In genomic region chr7:120949393-120949799, GRCh38 we compare ENCODE assay signal across 10 cellular contexts. TPM values are rescaled to one million over a fixed set of nuclear protein-coding genes. Genes with fewer than 3 reads are reported as not detected.
DNase-seq lines count a peak whose midpoint lies in the region; ATAC-seq and TF ChIP-seq lines count a peak whose summit lies in the region.
"Had no signal": no experiment of that assay in that cellular context is flagged by ENCODE, and none has a peak within 500 bp of the region (broad histone marks: within the 10 kb centered on the region; RNA-seq: fewer than 3 reads in every experiment).

No MANE protein-coding gene starts in this region.

- ATAC-seq in foreskin keratinocyte (no peak), GM21723 (IDR thresholded peaks at IDR 0.05; ENCODE audit: unreplicated experiment) (no peak)

- no peaks in the 10 kb centered on the region for H3K9me3 ChIP-seq in endodermal cell (ENCODE audit: control insufficient read depth, low read length)

- peaks cover 18% of the 10 kb centered on the region for H3K36me3 ChIP-seq in endodermal cell (ENCODE audit: control insufficient read depth, insufficient read depth, low read length)

- H3K9me3 Mint-ChIP-seq in endodermal cell = no peaks in the 10 kb centered on the region

- peak overlapping the region; percentile 85 for H3K27ac Mint-ChIP-seq in endodermal cell

- H3K4me1 ChIP-seq in endodermal cell (ENCODE audit: control insufficient read depth, insufficient read depth, low read length) (no peaks in the 10 kb centered on the region), foreskin keratinocyte (no peaks in the 10 kb centered on the region)

- peak overlapping the region; percentile 91 for H3K4me3 ChIP-seq in endodermal cell (ENCODE audit: low read length)

- DNase-seq in DMS 273 (lab: John Stamatoyannopoulos, UW; ENCODE audit: unreplicated experiment) (peak; percentile 42), DMS 273 treated with DMSO at 0.1 percent for 48 hours (lab: John Stamatoyannopoulos, UW) (no peak), OCI-M1 (lab: John Stamatoyannopoulos, UW) (peak; percentile 51), endodermal cell (no peak), renal cortical epithelial cell (ENCODE audit: low read depth) (peak; percentile 41), foreskin keratinocyte (no peak), T1000 (lab: John Stamatoyannopoulos, UW) (no peak)
- DNase-seq: 8988T, NCI-H1105 had no signal

- no peak overlapping the region for H3K27ac ChIP-seq in endodermal cell (ENCODE audit: low read depth, low read length)
- H3K27ac ChIP-seq in foreskin keratinocyte = no peak overlapping the region

- no peaks in the 10 kb centered on the region for H3K27me3 Mint-ChIP-seq in endodermal cell (ENCODE audit: insufficient read depth)

- TF ChIP-seq CTCF in endodermal cell (conservative IDR thresholded peaks at IDR 0.05) = no peak
- TF ChIP-seq CTCF in foreskin keratinocyte (conservative IDR thresholded peaks at IDR 0.05) = no peak

- peak overlapping the region; percentile 78 for H3K4me3 Mint-ChIP-seq in endodermal cell

- peaks cover 16% of the 10 kb centered on the region for H3K4me1 Mint-ChIP-seq in endodermal cell

- H3K36me3 Mint-ChIP-seq in endodermal cell (ENCODE audit: low read depth) = peaks cover 14% of the 10 kb centered on the region

- H3K27me3 ChIP-seq in endodermal cell (ENCODE audit: control insufficient read depth, insufficient read depth, low read length, poor library complexity, severe bottlenecking) (no peaks in the 10 kb centered on the region), foreskin keratinocyte (no peaks in the 10 kb centered on the region)

- WGBS in endodermal cell (ENCODE audit: insufficient coverage in 1 of 2, insufficient read length in 1 of 2), 2 experiments = 74 to 86% methylated on average over 3 to 7 of the region's 7 CpGs

- H3K9ac ChIP-seq in endodermal cell (ENCODE audit: extremely low read depth, low read length, poor library complexity, severe bottlenecking) = no peak overlapping the region

RNA-seq across cellular contexts. Expression of gene ING3, which starts 1.2 kb away (rescaled TPM):
- total RNA-seq in endodermal cell = 10 to 100 TPM; 12.6 to 14.9 TPM
- polyA plus RNA-seq in endodermal cell (2013, experiment 1 of 2) = 24.0 TPM
- 24.2 TPM for polyA plus RNA-seq in endodermal cell (2013, experiment 2 of 2)
- total RNA-seq in renal cortical epithelial cell = 18.6 and 20.4 TPM in 2 replicates
- 9.9 and 10.7 TPM in 2 replicates for total RNA-seq in foreskin keratinocyte
- 4.8 and 5.5 TPM in 2 replicates for polyA plus RNA-seq in foreskin keratinocyte

RNA-seq across cellular contexts. Expression of gene CPED1, which starts 39.1 kb away (rescaled TPM):
- total RNA-seq in endodermal cell = 1 to 10 TPM in 1 of 2 donors, not detected in 1; 1.1 TPM
- 2.9 TPM for polyA plus RNA-seq in endodermal cell (2013, experiment 1 of 2)
- polyA plus RNA-seq in endodermal cell (2013, experiment 2 of 2) = 2.9 TPM
- 0.52 and 1.1 TPM in 2 replicates for total RNA-seq in renal cortical epithelial cell
- 1.3 and 3.6 TPM in 2 replicates for total RNA-seq in foreskin keratinocyte
- 0.57 and 0.76 TPM in 2 replicates for polyA plus RNA-seq in foreskin keratinocyte

Comparison
In these comparisons a context has a peak if more than half of its experiments do, and no peak if none do; other contexts are left out.
1. DNase-seq: peak in DMS 273 (single experiment), OCI-M1 (single experiment) and renal cortical epithelial cell (single experiment); none in DMS 273 treated with DMSO at 0.1 percent for 48 hours (single experiment), endodermal cell (single experiment), foreskin keratinocyte (0 of 2) and T1000 (single experiment).